ENCODE assay signal across 8 cellular contexts in genomic region chr6:159042003-159042823, GRCh38. TPM values are rescaled to one million over a fixed set of nuclear protein-coding genes. Genes with fewer than 3 reads are reported as not detected.
DNase-seq lines count a peak whose midpoint lies in the region; ATAC-seq, FAIRE-seq and TF ChIP-seq lines count a peak whose summit lies in the region.

No MANE protein-coding gene starts in this region.

- H3K9me3 Mint-ChIP-seq in WTC11 = no peaks in the 10 kb centered on the region

- H3K4me3 Mint-ChIP-seq in WTC11 = peak overlapping the region; percentile 46

- peak; percentile 36 for ATAC-seq in HG02981 (IDR thresholded peaks at IDR 0.05; ENCODE audit: unreplicated experiment)
- ATAC-seq in WTC11 = peak; percentile 91

- CTCF ChIA-PET in WTC11 (lab: Charles Lee) = interaction anchor here (0.6 to 7.6 kb wide), 25 partner anchors 9 to 1359 kb away, joined by 3 to 92 read pairs (median 5); partner anchors contain the start of gene RSPH3

- FAIRE-seq in GM12891 (lab: Jason Lieb, UNC) = peak; percentile 95

- H3K27me3 Mint-ChIP-seq in WTC11 (ENCODE audit: low read depth) = no peaks in the 10 kb centered on the region; the same call in 1 of the 2 replicates

- peaks cover 29% of the 10 kb centered on the region for H3K4me1 Mint-ChIP-seq in WTC11

- POLR2A ChIA-PET in WTC11 (lab: Charles Lee) = interaction anchor here (0.5 kb wide), 1 partner anchor 223 kb away, joined by 3 read pairs; the partner anchor contains the start of gene EZR

- no peaks in the 10 kb centered on the region for H3K36me3 Mint-ChIP-seq in WTC11

- no peak for DNase-seq in GM12891 (ENCODE audit: insufficient read length, low spot score)
- peak; percentile 77 for DNase-seq in NCI-H2171 treated with DMSO at 0.1 percent for 48 hours (lab: John Stamatoyannopoulos, UW)
- peak; percentile 81 for DNase-seq in WTC11 (ENCODE audit: low spot score)
- DNase-seq in central memory CD4-positive, alpha-beta T cell = peak; percentile 93
- DNase-seq in inferior parietal cortex (ENCODE audit: extremely low spot score) = peak; percentile 91
- DNase-seq in smooth muscle cell of the brain vasculature (ENCODE audit: low read depth, low spot score) = peak; percentile 18
- no peak for DNase-seq in mesenteric fat pad (ENCODE audit: low spot score)

- H3K27ac Mint-ChIP-seq in WTC11 = peak overlapping the region; percentile 92

- TF ChIP-seq POLR2A in GM12891 (IDR thresholded peaks at IDR 0.05; ENCODE audit: low read depth, low read length) = no peak

- TF ChIP-seq CTCF in WTC11 (IDR thresholded peaks at IDR 0.05) = peak; percentile 81

TF ChIP-seq in GM12891, 5 proteins besides CTCF, POLR2A, EP300 and RAD21:
- TF ChIP-seq SPI1 (IDR thresholded peaks at IDR 0.05; ENCODE audit: low read depth, low read length) (peak; percentile 80), TAF1 (IDR thresholded peaks at IDR 0.05; ENCODE audit: low read depth, low read length) (no peak), PAX5 (IDR thresholded peaks at IDR 0.05; ENCODE audit: insufficient read depth, low read length, severe bottlenecking) (no peak)

TF ChIP-seq in WTC11, 78 proteins besides CTCF, POLR2A, EP300 and RAD21:
- TF ChIP-seq IRF1 (CRISPR knock-in tag; IDR thresholded peaks at IDR 0.05) = no peak
- TF ChIP-seq ATF2 (CRISPR knock-in tag; IDR thresholded peaks at IDR 0.05; ENCODE audit: borderline replicate concordance, low read depth) = no peak
- no peak for TF ChIP-seq ZNF263 (CRISPR knock-in tag; IDR thresholded peaks at IDR 0.05; ENCODE audit: low read depth)
- TF ChIP-seq OVOL2 (CRISPR knock-in tag; IDR thresholded peaks at IDR 0.05; ENCODE audit: borderline replicate concordance) = no peak
- no peak for TF ChIP-seq TEAD1 (CRISPR knock-in tag; IDR thresholded peaks at IDR 0.05)
- TF ChIP-seq PRDM15 (CRISPR knock-in tag; IDR thresholded peaks at IDR 0.05) = no peak
- TF ChIP-seq ZNF138 (CRISPR knock-in tag; conservative IDR thresholded peaks at IDR 0.05) = no peak
- no peak for TF ChIP-seq CBFB (CRISPR knock-in tag; IDR thresholded peaks at IDR 0.05; ENCODE audit: low read depth)

RNA-seq across cellular contexts. Expression of gene TAGAP, which starts 2.6 kb away (rescaled TPM):
- 2.6 TPM for polyA plus RNA-seq in GM12891 (2012; ENCODE audit: low read depth, missing spikeins)
- 0.22 to 0.27 TPM (median 0.27 TPM) in 3 replicates for total RNA-seq in WTC11 (2021)
- total RNA-seq in mesenteric fat pad = 5.7 TPM

RNA-seq across cellular contexts. Expression of gene RSPH3, which starts 42.2 kb away (rescaled TPM):
- polyA plus RNA-seq in GM12891 (2012; ENCODE audit: low read depth, missing spikeins) = 1.6 TPM
- 2.4 to 3.2 TPM (median 2.7 TPM) in 3 replicates for total RNA-seq in WTC11 (2021)
- 6.7 TPM for total RNA-seq in mesenteric fat pad

Comparison
In these comparisons a context has a peak if more than half of its experiments do, and no peak if none do; other contexts are left out.
1. DNase-seq: peak in NCI-H2171 treated with DMSO at 0.1 percent for 48 hours (single experiment), WTC11 (single experiment), central memory CD4-positive, alpha-beta T cell (single experiment), inferior parietal cortex (single experiment) and smooth muscle cell of the brain vasculature (single experiment); none in GM12891 (single experiment) and mesenteric fat pad (single experiment).